Comparison of ENCODE assay signal across 28 cellular contexts in genomic region chr3:160392798-160393197, GRCh38.
"Had no signal": no experiment of that assay in that cellular context is flagged by ENCODE, and none has a peak within 500 bp of the region (broad histone marks: within the 10 kb centered on the region; RNA-seq: fewer than 3 reads in every experiment).

No MANE protein-coding gene starts in this region.

- H3K4me3 ChIP-seq: colonic mucosa, coronary artery, dorsolateral prefrontal cortex, esophagus muscularis mucosa, esophagus squamous epithelium, gastrocnemius medialis, gastroesophageal sphincter, heart left ventricle, heart right ventricle, hepatocyte had no signal

- H3K9me3 ChIP-seq: colonic mucosa, esophagus muscularis mucosa, esophagus squamous epithelium, gastrocnemius medialis, gastroesophageal sphincter, heart left ventricle, heart right ventricle had no signal

- H3K27ac Mint-ChIP-seq: dendritic cell treated with granulocyte-macrophage colony-stimulating factor and Interleukin-4, amounts not matched to agents 40 ng/mL and 50 ng/mL, for 4 days; effector memory CD8-positive, alpha-beta T cell; endodermal cell had no signal

- H3K27me3 ChIP-seq: colonic mucosa, dorsolateral prefrontal cortex, esophagus muscularis mucosa, esophagus squamous epithelium, foreskin keratinocyte, gastrocnemius medialis, gastroesophageal sphincter, heart left ventricle, heart right ventricle, hepatocyte had no signal

- H3K4me1 ChIP-seq: colonic mucosa, esophagus muscularis mucosa, gastrocnemius medialis had no signal

- H2AFZ ChIP-seq: hepatocyte had no signal

- FAIRE-seq: endometrium, endothelial cell of umbilical vein, frontal cortex had no signal

- H3K27ac ChIP-seq: colonic mucosa, coronary artery, dorsolateral prefrontal cortex, epithelial cell of prostate, esophagus muscularis mucosa, esophagus squamous epithelium, foreskin keratinocyte, gastrocnemius medialis, gastroesophageal sphincter, heart left ventricle, heart right ventricle, hepatocyte had no signal

- H3K9me3 Mint-ChIP-seq: dendritic cell treated with granulocyte-macrophage colony-stimulating factor and Interleukin-4, amounts not matched to agents 40 ng/mL and 50 ng/mL, for 4 days; effector memory CD8-positive, alpha-beta T cell; endodermal cell had no signal

- H3K4me2 ChIP-seq: hepatocyte had no signal

- H3K27me3 Mint-ChIP-seq: dendritic cell treated with granulocyte-macrophage colony-stimulating factor and Interleukin-4, amounts not matched to agents 40 ng/mL and 50 ng/mL, for 4 days; effector memory CD8-positive, alpha-beta T cell had no signal

- H3K4me3 Mint-ChIP-seq: dendritic cell treated with granulocyte-macrophage colony-stimulating factor and Interleukin-4, amounts not matched to agents 40 ng/mL and 50 ng/mL, for 4 days; effector memory CD8-positive, alpha-beta T cell; endodermal cell had no signal

- DNase-seq: colonic mucosa; cortex of kidney; dermis blood vessel endothelial cell; dorsolateral prefrontal cortex; effector CD4-positive, alpha-beta T cell; effector CD8-positive, alpha-beta T cell; effector memory CD4-positive, alpha-beta T cell; effector memory CD8-positive, alpha-beta T cell; endodermal cell; esophagus squamous epithelium; foreskin fibroblast; foreskin keratinocyte; foreskin melanocyte; gastrocnemius medialis; glutamatergic neuron; head of caudate nucleus; heart left ventricle; heart right ventricle had no signal

- H3K36me3 ChIP-seq: colonic mucosa, esophagus squamous epithelium, gastrocnemius medialis, gastroesophageal sphincter, heart right ventricle had no signal

- ATAC-seq: effector memory CD8-positive, alpha-beta T cell; esophagus mucosa; foreskin keratinocyte; gastrocnemius medialis; gastroesophageal sphincter; heart left ventricle; heart right ventricle had no signal
